Comparison of ENCODE assay signal across 10 cellular contexts in the genomic region with DNA sequence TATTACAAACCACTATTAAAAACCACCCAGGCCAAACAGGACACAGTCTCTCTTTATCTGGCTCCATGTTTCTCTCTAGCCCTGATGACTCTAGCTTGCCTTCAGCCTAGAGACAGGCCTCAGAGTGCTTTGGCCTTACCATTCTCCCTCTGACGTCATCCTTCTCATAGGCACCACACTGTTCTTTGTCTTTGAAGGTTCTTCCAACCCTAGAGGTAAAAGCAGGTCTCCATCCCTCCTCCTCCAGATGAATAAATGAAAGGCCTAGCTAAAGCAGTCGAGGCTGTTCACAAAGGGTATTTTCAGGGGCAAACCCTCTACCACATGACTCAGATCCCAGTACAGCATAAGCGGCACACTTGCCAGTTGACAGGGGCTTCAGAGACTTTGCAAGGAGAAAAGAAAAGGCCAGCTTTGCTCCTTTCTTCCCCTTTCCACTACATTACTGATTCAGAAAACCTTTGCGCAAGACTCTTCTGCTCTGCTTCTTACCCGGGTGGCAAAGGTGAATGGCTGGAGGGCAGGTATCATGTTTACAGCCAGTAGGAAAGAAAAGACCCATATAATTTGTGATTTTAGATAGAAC. TPM values are rescaled to one million over a fixed set of nuclear protein-coding genes. Genes with fewer than 3 reads are reported as not detected.
DNase-seq lines count a peak whose midpoint lies in the region; ATAC-seq, FAIRE-seq and TF ChIP-seq lines count a peak whose summit lies in the region.
"Had no signal": no experiment of that assay in that cellular context is flagged by ENCODE, and none has a peak within 500 bp of the region (broad histone marks: within the 10 kb centered on the region; RNA-seq: fewer than 3 reads in every experiment).

No MANE protein-coding gene starts in this region.

- H3K9me3 Mint-ChIP-seq in activated CD4-positive, alpha-beta memory T cell treated with anti-CD3 and anti-CD28 coated beads for 36 hours, result peaks cover 6% of the 10 kb centered on the region

- DNase-seq in SIG-M5 treated with dmso at 0.1 percent for 504 hours (lab: John Stamatoyannopoulos, UW; ENCODE audit: unreplicated experiment), result peak; percentile 32
- DNase-seq in SIG-M5 (lab: John Stamatoyannopoulos, UW), result no peak
- DNase-seq in activated CD4-positive, alpha-beta memory T cell treated with anti-CD3 and anti-CD28 coated beads for 36 hours, result peak; percentile 60
- DNase-seq in small intestine, result peak; percentile 46
- DNase-seq in stimulated activated naive CD4-positive, alpha-beta T cell treated with Interleukin-2 at 50 U/mL for 16 hours (lab: John Stamatoyannopoulos, UW), result no peak
- DNase-seq in left lung, result no peak
- DNase-seq in kidney tubule cell (ENCODE audit: low spot score), result no peak
- DNase-seq: activated effector memory CD4-positive, alpha-beta T cell treated with Interleukin-2 at 50 U/mL for 16 hours; stimulated activated CD4-positive, alpha-beta T cell treated with anti-CD3 and anti-CD28 coated beads, Interleukin-12 subunit alpha, Interleukin-12 subunit beta, amount 100 ng/mL, for 4 hours had no signal

- peaks cover 23% of the 10 kb centered on the region for H3K36me3 Mint-ChIP-seq in activated CD4-positive, alpha-beta memory T cell treated with anti-CD3 and anti-CD28 coated beads for 36 hours

- H3K9me3 ChIP-seq in small intestine (ENCODE audit: control insufficient read depth, low read depth) (no peaks in the 10 kb centered on the region), left lung (peaks cover 0 to 5% of the 10 kb centered on the region in 2 donors)

- H3K4me1 Mint-ChIP-seq in activated CD4-positive, alpha-beta memory T cell treated with anti-CD3 and anti-CD28 coated beads for 36 hours (ENCODE audit: low read depth), result peaks cover 52% of the 10 kb centered on the region

- no peaks in the 10 kb centered on the region for H3K36me3 ChIP-seq in small intestine (ENCODE audit: control insufficient read depth in 2 of 2, insufficient read depth in 2 of 2, low read length in 2 of 2)
- peaks cover 0 to 6% of the 10 kb centered on the region in 2 donors for H3K36me3 ChIP-seq in left lung

- 23 to 57% (median 45%) methylated on average over 5 of the region's 5 CpGs for WGBS in small intestine, 3 donors

- peak overlapping the region; percentile 11 for H3K4me3 Mint-ChIP-seq in activated CD4-positive, alpha-beta memory T cell treated with anti-CD3 and anti-CD28 coated beads for 36 hours

- no peaks in the 10 kb centered on the region for H3K27me3 ChIP-seq in small intestine (ENCODE audit: control insufficient read depth in 2 of 2, insufficient read depth in 2 of 2, low read length in 2 of 2)
- H3K27me3 ChIP-seq in left lung, result no peaks in the 10 kb centered on the region

- TF ChIP-seq CTCF in left lung (IDR thresholded peaks at IDR 0.05), result no peak

- CTCF ChIA-PET in activated CD4-positive, alpha-beta memory T cell treated with anti-CD3 and anti-CD28 coated beads for 36 hours (lab: Charles Lee), result interaction anchor here (0.6 to 2.6 kb wide), 10 partner anchors 11 to 501 kb away, joined by 3 to 18 read pairs (median 6); a partner anchor contains a TSS

- peak overlapping the region; percentile 38 to 55 for H3K27ac ChIP-seq in small intestine (ENCODE audit: low read depth in 1 of 2, low read length in 1 of 2)
- H3K27ac ChIP-seq in left lung, result no peak overlapping the region

- H3K27me3 Mint-ChIP-seq in activated CD4-positive, alpha-beta memory T cell treated with anti-CD3 and anti-CD28 coated beads for 36 hours, result no peaks in the 10 kb centered on the region

- H3K4me1 ChIP-seq in small intestine (ENCODE audit: control insufficient read depth in 2 of 2, insufficient read depth in 1 of 2, low read depth in 1 of 2, low read length in 1 of 2), result peaks cover 3 to 6% of the 10 kb centered on the region in 2 donors
- no peaks in the 10 kb centered on the region for H3K4me1 ChIP-seq in left lung

- FAIRE-seq in small intestine (lab: Jason Lieb, UNC), result no peak

- intact Hi-C loops in activated CD4-positive, alpha-beta memory T cell treated with anti-CD3 and anti-CD28 coated beads for 36 hours (cut with micrococcal nuclease), result loop anchor here (1.0 to 2.0 kb wide), 5 partner anchors 10 to 198 kb away; a partner anchor contains a TSS
- intact Hi-C loops in left lung (cut with DNase I), result no loop called here

- POLR2A ChIA-PET in activated CD4-positive, alpha-beta memory T cell treated with anti-CD3 and anti-CD28 coated beads for 36 hours (lab: Charles Lee), result interaction anchor here (0.8 to 2.9 kb wide), 11 partner anchors 8 to 198 kb away, joined by 3 to 38 read pairs (median 5); a partner anchor contains a TSS

- H3K4me3 ChIP-seq in small intestine (ENCODE audit: low read depth in 1 of 2, low read length in 2 of 2) (no peak overlapping the region), left lung (no peak overlapping the region)

- peak overlapping the region; percentile 94 for H3K27ac Mint-ChIP-seq in activated CD4-positive, alpha-beta memory T cell treated with anti-CD3 and anti-CD28 coated beads for 36 hours

- peak; percentile 42 for ATAC-seq in HG02642 (IDR thresholded peaks at IDR 0.05; ENCODE audit: poor library complexity, unreplicated experiment)
- ATAC-seq in left lung, result no peak

RNA-seq across cellular contexts. Expression of a gene that starts 14.8 kb away (rescaled TPM):
- 10 to 100 TPM; 27.3 to 30.3 TPM for total RNA-seq in activated CD4-positive, alpha-beta memory T cell treated with anti-CD3 and anti-CD28 coated beads for 36 hours
- 10 to 100 TPM in 1 of 3 donors, 1 to 10 TPM in 2; 1.8 to 12.5 (median 2.7) TPM for polyA plus RNA-seq in small intestine
- 1 to 10 TPM; 4.9 to 5.9 TPM for total RNA-seq in left lung

RNA-seq across cellular contexts. Expression of a gene that starts 33.8 kb away (rescaled TPM):
- total RNA-seq in activated CD4-positive, alpha-beta memory T cell treated with anti-CD3 and anti-CD28 coated beads for 36 hours, result 100 to 1,000 TPM; 906 to 929 TPM
- 1,000 to 10,000 TPM in 1 of 3 donors, 100 to 1,000 TPM in 2; 495 to 1,007 (median 600) TPM for polyA plus RNA-seq in small intestine
- total RNA-seq in left lung, result 100 to 1,000 TPM; 338 to 456 TPM

RNA-seq across cellular contexts. Expression of a gene that starts 34.8 kb away (rescaled TPM):
- 100 to 1,000 TPM; 278 to 281 TPM for total RNA-seq in activated CD4-positive, alpha-beta memory T cell treated with anti-CD3 and anti-CD28 coated beads for 36 hours
- polyA plus RNA-seq in small intestine, result 100 to 1,000 TPM; 145 to 181 (median 177) TPM
- total RNA-seq in left lung, result 100 to 1,000 TPM in 1 of 2 donors, 10 to 100 TPM in 1; 92.2 to 107 TPM

Comparison
In these comparisons a context has a peak if more than half of its experiments do, and no peak if none do; other contexts are left out.
1. DNase-seq: peak in SIG-M5 treated with dmso at 0.1 percent for 504 hours (single experiment), activated CD4-positive, alpha-beta memory T cell treated with anti-CD3 and anti-CD28 coated beads for 36 hours (single experiment) and small intestine (single experiment); none in SIG-M5 (single experiment), stimulated activated naive CD4-positive, alpha-beta T cell treated with Interleukin-2 at 50 U/mL for 16 hours (single experiment), left lung (0 of 2) and kidney tubule cell (single experiment).
2. H3K27ac ChIP-seq: peak in small intestine (2 of 2); none in left lung (0 of 2).
3. RNA of a gene that starts 14.8 kb away (total RNA-seq): 27.3 to 30.3 TPM in activated CD4-positive, alpha-beta memory T cell treated with anti-CD3 and anti-CD28 coated beads for 36 hours; 4.9 to 5.9 TPM in left lung; every median in the first group is over 4 times any median in the second.